ENCODE assay signal across 18 cellular contexts in genomic region chr1:57440096-57440495, GRCh38. TPM values are rescaled to one million over a fixed set of nuclear protein-coding genes. Genes with fewer than 3 reads are reported as not detected.
A peak's percentile ranks its signal among the peaks of the same experiment; 100 is the strongest.
DNase-seq lines count a peak whose midpoint lies in the region; ATAC-seq and TF ChIP-seq lines count a peak whose summit lies in the region.
"Had no signal": no experiment of that assay in that cellular context is flagged by ENCODE, and none has a peak within 500 bp of the region (broad histone marks: within the 10 kb centered on the region; RNA-seq: fewer than 3 reads in every experiment).

No MANE protein-coding gene starts in this region.

- H3K4me1 Mint-ChIP-seq in endodermal cell, result peaks cover 16% of the 10 kb centered on the region

- no peak for TF ChIP-seq EP300 in transverse colon (IDR thresholded peaks at IDR 0.05; ENCODE audit: low read depth)

- no peak overlapping the region for H3K4me3 Mint-ChIP-seq in endodermal cell
- H3K4me3 Mint-ChIP-seq: CD4-positive, alpha-beta T cell; GM23338; HFFc6 had no signal

- no peaks in the 10 kb centered on the region for H3K36me3 Mint-ChIP-seq in endodermal cell (ENCODE audit: low read depth)

- H3K27ac Mint-ChIP-seq in endodermal cell, result no peak overlapping the region
- H3K27ac Mint-ChIP-seq: CD4-positive, alpha-beta T cell; GM23338; HFFc6 had no signal

- POLR2A ChIA-PET in A673 (lab: Charles Lee; ENCODE audit: low non-redundant PET), result no interaction called here

- no peak for TF ChIP-seq CTCF in A673 (conservative IDR thresholded peaks at IDR 0.05; ENCODE audit: low read depth, low read length)
- no peak for TF ChIP-seq CTCF in endodermal cell (conservative IDR thresholded peaks at IDR 0.05)
- TF ChIP-seq CTCF in transverse colon (IDR thresholded peaks at IDR 0.05), result no peak
- TF ChIP-seq CTCF in GM13977 (IDR thresholded peaks at IDR 0.05; ENCODE audit: extremely low read depth, insufficient read depth, missing control alignments), result no peak

- H3K4me3 ChIP-seq in A673 (ENCODE audit: low read depth, low read length, poor library complexity, severe bottlenecking), result no peak overlapping the region
- peak overlapping the region; percentile 45 for H3K4me3 ChIP-seq in endodermal cell (ENCODE audit: low read length)
- H3K4me3 ChIP-seq in transverse colon, result no peak overlapping the region
- H3K4me3 ChIP-seq: GM23338 had no signal

- no peak overlapping the region for H3K27ac ChIP-seq in A673 (ENCODE audit: low read depth, low read length, poor library complexity, severe bottlenecking)
- H3K27ac ChIP-seq in endodermal cell (ENCODE audit: low read depth, low read length), result no peak overlapping the region
- H3K27ac ChIP-seq in transverse colon, result no peak overlapping the region
- H3K27ac ChIP-seq: C4-2B had no signal

- H3K4me1 ChIP-seq in A673 (ENCODE audit: insufficient read depth, low read length, poor library complexity, severe bottlenecking) (peaks cover 18% of the 10 kb centered on the region), endodermal cell (ENCODE audit: control insufficient read depth, insufficient read depth, low read length) (peaks cover 3% of the 10 kb centered on the region), transverse colon (no peaks in the 10 kb centered on the region)
- H3K4me1 ChIP-seq: Caco-2 had no signal

- ATAC-seq in GM19463 (IDR thresholded peaks at IDR 0.05; ENCODE audit: unreplicated experiment), result no peak
- ATAC-seq: GM23338, HCT116 had no signal

- TF ChIP-seq POLR2A in transverse colon (IDR thresholded peaks at IDR 0.05), result no peak

- H3K36me3 ChIP-seq in A673 (ENCODE audit: insufficient read depth, low read length, poor library complexity, severe bottlenecking) (no peaks in the 10 kb centered on the region), endodermal cell (ENCODE audit: control insufficient read depth, insufficient read depth, low read length) (no peaks in the 10 kb centered on the region), transverse colon (no peaks in the 10 kb centered on the region)

- peaks cover 5% of the 10 kb centered on the region for H3K27me3 Mint-ChIP-seq in endodermal cell (ENCODE audit: insufficient read depth)

- in situ Hi-C loops in transverse colon (cut with MboI; ENCODE audit: low pct_ligation_motif_present in 1 of 4, low pct_unique_long_range_greater_than_20kb in 1 of 4, low sequenced_read_pairs in 3 of 4), result no loop called here
- in situ Hi-C loops in GM13977 (cut with MboI; ENCODE audit: low pct_unique_long_range_greater_than_20kb, low sequenced_read_pairs, unreplicated experiment), result no loop called here

- DNase-seq in A673 (ENCODE audit: low spot score), result peak; percentile 71
- peak; percentile 72 for DNase-seq in D341Med (ENCODE audit: low spot score)
- DNase-seq in NCI-H82 (lab: John Stamatoyannopoulos, UW), result peak; percentile 99
- DNase-seq in endodermal cell, result peak; percentile 64
- no peak for DNase-seq in transverse colon
- DNase-seq in GM13977 (ENCODE audit: low spot score), result no peak
- no peak for DNase-seq in stimulated activated CD4-positive, alpha-beta T cell treated with anti-CD3 and anti-CD28 coated beads, Interleukin-1b, Interleukin-23, amount 100 ng/mL, for 48 hours
- DNase-seq: AML-193; Caco-2; CD4-positive, alpha-beta T cell; H7; HFFc6; KG1 had no signal

- intact Hi-C loops in A673 (cut with micrococcal nuclease; ENCODE audit: unreplicated experiment), result no loop called here
- intact Hi-C loops in transverse colon (cut with DNase I; ENCODE audit: low total_unique reads), result no loop called here

- no TSS peak for BruUV-seq in A673 (replicated peaks; lab: Mats Ljungman, UMichigan)

- no peaks in the 10 kb centered on the region for H3K9me3 ChIP-seq in A673 (ENCODE audit: low read depth, low read length, poor library complexity, severe bottlenecking)
- peaks cover 12% of the 10 kb centered on the region for H3K9me3 ChIP-seq in endodermal cell (ENCODE audit: control insufficient read depth, low read length)
- H3K9me3 ChIP-seq in transverse colon, result no peaks in the 10 kb centered on the region
- H3K9me3 ChIP-seq: Caco-2 had no signal

- CTCF ChIA-PET in A673 (lab: Charles Lee), result no interaction called here

- WGBS in endodermal cell (ENCODE audit: insufficient coverage in 1 of 2, insufficient read length in 1 of 2), 2 experiments, result 92% methylated on average over 1 of the region's 1 CpG; no CpG with 5 or more reads in 1 of the 2 experiments
- 60 to 88% methylated on average over 1 of the region's 1 CpG for WGBS in transverse colon (ENCODE audit: low coverage in 1 of 2), 2 donors

- H3K9me3 Mint-ChIP-seq in endodermal cell, result peaks cover 5% of the 10 kb centered on the region
- H3K9me3 Mint-ChIP-seq: CD4-positive, alpha-beta T cell; GM23338; HFFc6 had no signal

- H3K9ac ChIP-seq in endodermal cell (ENCODE audit: extremely low read depth, low read length, poor library complexity, severe bottlenecking), result no peak overlapping the region

- H3K27me3 ChIP-seq in A673 (replicated peaks; ENCODE audit: insufficient read depth, low read depth, low read length, poor library complexity), result no peaks in the 10 kb centered on the region
- no peaks in the 10 kb centered on the region for H3K27me3 ChIP-seq in endodermal cell (ENCODE audit: control insufficient read depth, insufficient read depth, low read length, poor library complexity, severe bottlenecking)
- H3K27me3 ChIP-seq in transverse colon, result no peaks in the 10 kb centered on the region

RNA-seq across cellular contexts. Expression of gene DAB1, which starts 16.2 kb away (rescaled TPM):
- 112 and 113 TPM in 2 replicates for total RNA-seq in A673 (2021)
- 10 to 100 TPM; 32.0 to 36.2 TPM for total RNA-seq in endodermal cell
- 10.8 TPM for polyA plus RNA-seq in endodermal cell (2013, experiment 1 of 2)
- 11.5 TPM for polyA plus RNA-seq in endodermal cell (2013, experiment 2 of 2)
- total RNA-seq in transverse colon, result 1 to 10 TPM in 1 of 4 donors, under 1 TPM in 1, not detected in 2; 0.48 to 1.2 TPM
- total RNA-seq: HT-29 had no signal

Comparison
In these comparisons a context has a peak if more than half of its experiments do, and no peak if none do; other contexts are left out.
1. DNase-seq: peak in A673 (single experiment), D341Med (single experiment), NCI-H82 (single experiment) and endodermal cell (single experiment); none in transverse colon (single experiment), GM13977 (single experiment) and stimulated activated CD4-positive, alpha-beta T cell treated with anti-CD3 and anti-CD28 coated beads, Interleukin-1b, Interleukin-23, amount 100 ng/mL, for 48 hours (single experiment).
2. RNA of gene DAB1, which starts 16.2 kb away (total RNA-seq): 112 to 113 TPM in A673 and 32.0 to 36.2 TPM in endodermal cell; 0.48 to 1.2 TPM in transverse colon; every median in the first group is over 10 times any median in the second.